In genomic region chr12:52069410-52070242, GRCh38 we compare ENCODE assay signal across 1 cellular context.
A peak's percentile ranks its signal among the peaks of the same experiment; 100 is the strongest.
TF ChIP-seq lines count a peak whose summit lies in the region.

ATG101 (plus strand) TSS chr12:52069978; CDS start chr12:52073651, 3,673 bp downstream.

TF ChIP-seq in GM12878, 131 proteins besides CTCF, POLR2A, EP300 and RAD21 (continued from another document and continues in another):
- no peak for TF ChIP-seq ZBTB11 (CRISPR knock-in tag; IDR thresholded peaks at IDR 0.05)
- TF ChIP-seq ASH2L (IDR thresholded peaks at IDR 0.05; ENCODE audit: borderline replicate concordance, low read depth): 0 out of 2 replicates have a peak, but pooled peaks have one; percentile 43
- no peak for TF ChIP-seq CBX3 (IDR thresholded peaks at IDR 0.05; ENCODE audit: borderline replicate concordance, low read depth)
- peak; percentile 72 for TF ChIP-seq NR2C1 (IDR thresholded peaks at IDR 0.05)
- 0 out of 2 replicates have a peak, but pooled peaks have one; percentile 32 for TF ChIP-seq BRCA1 (IDR thresholded peaks at IDR 0.05; ENCODE audit: low read depth, low read length)
- peak; percentile 98 for TF ChIP-seq RB1 (IDR thresholded peaks at IDR 0.05; ENCODE audit: borderline replicate concordance)
- TF ChIP-seq CHD4 (IDR thresholded peaks at IDR 0.05): no peak
- TF ChIP-seq SREBF1 (IDR thresholded peaks at IDR 0.05; ENCODE audit: low read length): peak; percentile 99
- TF ChIP-seq MYB (IDR thresholded peaks at IDR 0.05; ENCODE audit: borderline replicate concordance, low read depth, low read length): no peak
- TF ChIP-seq KLF5 (IDR thresholded peaks at IDR 0.05; ENCODE audit: partially characterized antibody): peak; percentile 100
- TF ChIP-seq RCOR1 (conservative IDR thresholded peaks at IDR 0.05; ENCODE audit: low read depth, low read length): 0 out of 2 replicates have a peak, but pooled peaks have one; percentile 69
- TF ChIP-seq ZNF592 (IDR thresholded peaks at IDR 0.05): no peak
- TF ChIP-seq ZNF687 (IDR thresholded peaks at IDR 0.05): 0 out of 2 replicates have a peak, but pooled peaks have one; percentile 41
- TF ChIP-seq WRNIP1 (IDR thresholded peaks at IDR 0.05; ENCODE audit: borderline replicate concordance, low read depth, low read length): no peak
- no peak for TF ChIP-seq YBX1 (IDR thresholded peaks at IDR 0.05)
- no peak for TF ChIP-seq NFYA (IDR thresholded peaks at IDR 0.05; ENCODE audit: borderline replicate concordance, low read depth, low read length)
- TF ChIP-seq SMAD5 (IDR thresholded peaks at IDR 0.05; ENCODE audit: low read depth): peak; percentile 65; the same call in 1 of the 2 replicates
- no peak for TF ChIP-seq BCL3 (IDR thresholded peaks at IDR 0.05; ENCODE audit: borderline replicate concordance, insufficient read depth, low read depth, low read length, poor library complexity, severe bottlenecking)
- no peak; a peak in 1 of 4 replicates for TF ChIP-seq ETV6 (conservative IDR thresholded peaks at IDR 0.05 in 1 of 2, IDR thresholded peaks at IDR 0.05 in 1 of 2; ENCODE audit: borderline replicate concordance in 1 of 2, low read depth in 1 of 2)
- peak; percentile 99 for TF ChIP-seq STAT1 (conservative IDR thresholded peaks at IDR 0.05)
- TF ChIP-seq ZNF622 (IDR thresholded peaks at IDR 0.05): no peak
- TF ChIP-seq CREM (IDR thresholded peaks at IDR 0.05; ENCODE audit: low read depth): peak; percentile 88
- TF ChIP-seq KAT2A (conservative IDR thresholded peaks at IDR 0.05; ENCODE audit: control insufficient read depth, low read depth, low read length): no peak
- peak; percentile 77 to 79 for TF ChIP-seq SRF (IDR thresholded peaks at IDR 0.05; ENCODE audit: low read depth in 2 of 2, low read length in 2 of 2)
- TF ChIP-seq STAT3 (IDR thresholded peaks at IDR 0.05; ENCODE audit: low read depth, low read length): no peak
- no peak for TF ChIP-seq CEBPZ (IDR thresholded peaks at IDR 0.05; ENCODE audit: low read depth, low read length)
- no peak for TF ChIP-seq EZH2 (IDR thresholded peaks at IDR 0.05; ENCODE audit: borderline replicate concordance, control insufficient read depth, low read depth, low read length)
- peak; percentile 83 for TF ChIP-seq YY1 (IDR thresholded peaks at IDR 0.05; ENCODE audit: low read depth, low read length)
- peak; percentile 100 for TF ChIP-seq BCLAF1 (IDR thresholded peaks at IDR 0.05)
- TF ChIP-seq PRDM15 (CRISPR knock-in tag; IDR thresholded peaks at IDR 0.05): no peak
